ENCODE assay signal across 13 cellular contexts in the genomic region with DNA sequence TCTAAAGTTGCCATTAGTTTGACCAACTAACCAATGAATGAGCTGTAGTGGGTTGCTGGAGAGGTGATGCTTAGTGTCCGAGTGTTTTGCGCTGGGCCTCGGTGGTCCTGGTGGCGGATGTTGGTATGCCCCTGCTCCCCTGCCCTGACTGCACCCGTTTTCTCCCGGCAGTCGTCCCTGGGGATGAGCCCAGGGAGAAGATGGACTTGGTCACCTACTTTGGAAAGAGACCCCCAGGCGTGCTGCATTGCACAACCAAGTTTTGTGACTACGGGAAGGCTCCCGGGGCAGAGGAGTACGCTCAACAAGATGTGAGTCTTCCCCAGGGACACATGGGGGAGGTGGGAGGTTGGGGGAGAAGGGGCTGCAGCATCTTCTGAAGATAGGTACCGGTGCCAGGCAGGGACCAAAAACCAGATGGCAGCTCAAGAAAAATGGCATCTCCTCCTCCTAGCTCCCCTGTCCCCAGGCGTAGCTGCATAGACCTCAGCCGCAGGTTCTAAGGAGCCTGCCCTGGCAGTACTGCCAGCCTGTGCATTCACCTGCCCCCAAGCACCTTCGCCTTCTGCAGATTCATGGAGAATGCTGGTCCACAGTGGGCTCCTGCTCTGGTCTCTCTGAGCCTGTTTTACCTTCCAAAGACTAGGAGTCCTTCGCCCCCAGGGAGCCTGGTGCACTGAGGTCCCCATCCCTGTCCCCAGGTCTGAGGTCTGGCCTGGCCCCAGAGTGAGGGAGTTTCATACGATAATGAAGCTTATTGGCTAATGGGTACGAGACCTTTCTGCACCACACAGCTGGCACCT. TPM values are rescaled to one million over a fixed set of nuclear protein-coding genes. Genes with fewer than 3 reads are reported as not detected.
A peak's percentile ranks its signal among the peaks of the same experiment; 100 is the strongest.
DNase-seq lines count a peak whose midpoint lies in the region; ATAC-seq, FAIRE-seq and TF ChIP-seq lines count a peak whose summit lies in the region.
"Had no signal": no experiment of that assay in that cellular context is flagged by ENCODE, and none has a peak within 500 bp of the region (broad histone marks: within the 10 kb centered on the region; RNA-seq: fewer than 3 reads in every experiment).

No MANE protein-coding gene starts in this region.

- H3K36me3 ChIP-seq in subcutaneous abdominal adipose tissue (ENCODE audit: control insufficient read depth in 5 of 5, insufficient read depth in 5 of 5, low read length in 5 of 5) = peaks cover 4 to 76% (median 70%) of the 10 kb centered on the region in 5 donors

- H3K4me3 Mint-ChIP-seq in activated CD8-positive, alpha-beta T cell treated with anti-CD3 and anti-CD28 coated beads for 36 hours = no peak overlapping the region
- H3K4me3 Mint-ChIP-seq in activated CD8-positive, alpha-beta T cell treated with anti-CD3 and anti-CD28 coated beads, Interleukin-2, amount 10 ng/mL, durations not matched to agents 7 days and 5 days = no peak overlapping the region
- H3K4me3 Mint-ChIP-seq in mesothelial cell of epicardium = no peak overlapping the region
- H3K4me3 Mint-ChIP-seq: activated naive CD4-positive, alpha-beta T cell treated with anti-CD3 and anti-CD28 coated beads for 36 hours had no signal

- no peaks in the 10 kb centered on the region for H3K9me3 ChIP-seq in subcutaneous abdominal adipose tissue (ENCODE audit: control insufficient read depth in 5 of 5, low read length in 5 of 5)
- H3K9me3 ChIP-seq: transverse colon had no signal

- no peak overlapping the region for H3K9ac ChIP-seq in subcutaneous abdominal adipose tissue (ENCODE audit: low read length in 5 of 5)

- H3K4me1 ChIP-seq in subcutaneous abdominal adipose tissue (ENCODE audit: control insufficient read depth in 5 of 5, insufficient read depth in 5 of 5, low read length in 5 of 5) = peaks cover 7 to 56% (median 47%) of the 10 kb centered on the region in 5 donors

- in situ Hi-C loops in G401 (cut with HindIII; ENCODE audit: low sequenced_read_pairs) = no loop called here

- DNase-seq in activated CD8-positive, alpha-beta T cell treated with anti-CD3 and anti-CD28 coated beads for 36 hours = no peak
- no peak for DNase-seq in activated CD8-positive, alpha-beta T cell treated with anti-CD3 and anti-CD28 coated beads, Interleukin-2, amount 10 ng/mL, durations not matched to agents 7 days and 5 days
- DNase-seq in mesothelial cell of epicardium (ENCODE audit: low spot score in 2 of 2, unreplicated experiment in 2 of 2) (no peak), urothelium cell line (ENCODE audit: low spot score) (no peak), G401 (ENCODE audit: low spot score) (no peak)
- DNase-seq in activated CD4-positive, CD25-positive, alpha-beta regulatory T cell (lab: John Stamatoyannopoulos, UW) = no peak
- DNase-seq: 8988T; activated naive CD4-positive, alpha-beta T cell treated with anti-CD3 and anti-CD28 coated beads for 36 hours; NCI-H1105; transverse colon had no signal

- H3K4me3 ChIP-seq in subcutaneous abdominal adipose tissue (ENCODE audit: low read depth in 1 of 5, low read length in 5 of 5) = no peak overlapping the region
- H3K4me3 ChIP-seq: transverse colon had no signal

- no peak for ATAC-seq in activated CD8-positive, alpha-beta T cell treated with anti-CD3 and anti-CD28 coated beads for 36 hours
- ATAC-seq in activated CD8-positive, alpha-beta T cell treated with anti-CD3 and anti-CD28 coated beads, Interleukin-2, amount 10 ng/mL, durations not matched to agents 7 days and 5 days = no peak

- peak overlapping the region; percentile 91 for H3K27ac ChIP-seq in angular gyrus (ENCODE audit: low read depth, low read length)
- peak overlapping the region; percentile 35 for H3K27ac ChIP-seq in subcutaneous abdominal adipose tissue (ENCODE audit: low read depth, low read length)

- CTCF ChIA-PET in activated CD8-positive, alpha-beta T cell treated with anti-CD3 and anti-CD28 coated beads for 36 hours (lab: Charles Lee) = interaction anchor here (1.4 kb wide), 1 partner anchor 8 kb away, joined by 4 read pairs; no protein-coding TSS in a partner anchor
- CTCF ChIA-PET in activated CD8-positive, alpha-beta T cell treated with anti-CD3 and anti-CD28 coated beads, Interleukin-2, amount 10 ng/mL, durations not matched to agents 7 days and 5 days (lab: Charles Lee) = interaction anchor here (1.9 kb wide), 1 partner anchor 9 kb away, joined by 6 read pairs; no protein-coding TSS in a partner anchor

- POLR2A ChIA-PET in activated CD8-positive, alpha-beta T cell treated with anti-CD3 and anti-CD28 coated beads for 36 hours (lab: Charles Lee) = interaction anchor here (1.3 kb wide), 1 partner anchor 13 kb away, joined by 3 read pairs; no protein-coding TSS in a partner anchor
- POLR2A ChIA-PET in activated CD8-positive, alpha-beta T cell treated with anti-CD3 and anti-CD28 coated beads, Interleukin-2, amount 10 ng/mL, durations not matched to agents 7 days and 5 days (lab: Charles Lee) = interaction anchor here (0.6 to 2.2 kb wide), 2 partner anchors 10 to 99 kb away, joined by 3 to 6 read pairs; no protein-coding TSS in a partner anchor

- no peak for FAIRE-seq in urothelium cell line (lab: Jason Lieb, UNC)
- FAIRE-seq: G401.6 had no signal

- no peak for TF ChIP-seq CTCF in activated CD8-positive, alpha-beta T cell treated with anti-CD3 and anti-CD28 coated beads for 36 hours (IDR thresholded peaks at IDR 0.05)
- TF ChIP-seq CTCF in mesothelial cell of epicardium (IDR thresholded peaks at IDR 0.05; ENCODE audit: unreplicated experiment) = peak; percentile 15

- H3K27me3 Mint-ChIP-seq in activated CD8-positive, alpha-beta T cell treated with anti-CD3 and anti-CD28 coated beads for 36 hours = no peaks in the 10 kb centered on the region
- H3K27me3 Mint-ChIP-seq in activated CD8-positive, alpha-beta T cell treated with anti-CD3 and anti-CD28 coated beads, Interleukin-2, amount 10 ng/mL, durations not matched to agents 7 days and 5 days (ENCODE audit: low read depth) = no peaks in the 10 kb centered on the region
- no peaks in the 10 kb centered on the region for H3K27me3 Mint-ChIP-seq in mesothelial cell of epicardium (ENCODE audit: low read depth)

- H3K27me3 ChIP-seq in subcutaneous abdominal adipose tissue (ENCODE audit: control insufficient read depth in 5 of 5, insufficient read depth in 4 of 5, low read length in 5 of 5) = no peaks in the 10 kb centered on the region
- H3K27me3 ChIP-seq: transverse colon had no signal

- peaks cover 29% of the 10 kb centered on the region for H3K4me1 Mint-ChIP-seq in activated CD8-positive, alpha-beta T cell treated with anti-CD3 and anti-CD28 coated beads for 36 hours (ENCODE audit: low read depth)
- peaks cover 28% of the 10 kb centered on the region for H3K4me1 Mint-ChIP-seq in activated CD8-positive, alpha-beta T cell treated with anti-CD3 and anti-CD28 coated beads, Interleukin-2, amount 10 ng/mL, durations not matched to agents 7 days and 5 days (ENCODE audit: low read depth)
- H3K4me1 Mint-ChIP-seq in mesothelial cell of epicardium = peaks cover 12% of the 10 kb centered on the region

- no peaks in the 10 kb centered on the region for H3K9me3 Mint-ChIP-seq in activated CD8-positive, alpha-beta T cell treated with anti-CD3 and anti-CD28 coated beads for 36 hours
- no peaks in the 10 kb centered on the region for H3K9me3 Mint-ChIP-seq in activated CD8-positive, alpha-beta T cell treated with anti-CD3 and anti-CD28 coated beads, Interleukin-2, amount 10 ng/mL, durations not matched to agents 7 days and 5 days (ENCODE audit: insufficient read depth)
- no peaks in the 10 kb centered on the region for H3K9me3 Mint-ChIP-seq in mesothelial cell of epicardium
- H3K9me3 Mint-ChIP-seq: activated naive CD4-positive, alpha-beta T cell treated with anti-CD3 and anti-CD28 coated beads for 36 hours had no signal

- H3K36me3 Mint-ChIP-seq in activated CD8-positive, alpha-beta T cell treated with anti-CD3 and anti-CD28 coated beads for 36 hours (ENCODE audit: low read depth) = peaks cover 29% of the 10 kb centered on the region
- peaks cover 65% of the 10 kb centered on the region for H3K36me3 Mint-ChIP-seq in activated CD8-positive, alpha-beta T cell treated with anti-CD3 and anti-CD28 coated beads, Interleukin-2, amount 10 ng/mL, durations not matched to agents 7 days and 5 days (ENCODE audit: low read depth)
- peaks cover 29% of the 10 kb centered on the region for H3K36me3 Mint-ChIP-seq in mesothelial cell of epicardium

- intact Hi-C loops in activated CD8-positive, alpha-beta T cell treated with anti-CD3 and anti-CD28 coated beads for 36 hours (cut with micrococcal nuclease) = no loop called here

- peak overlapping the region; percentile 0 for H3K27ac Mint-ChIP-seq in activated CD8-positive, alpha-beta T cell treated with anti-CD3 and anti-CD28 coated beads for 36 hours
- H3K27ac Mint-ChIP-seq in activated CD8-positive, alpha-beta T cell treated with anti-CD3 and anti-CD28 coated beads, Interleukin-2, amount 10 ng/mL, durations not matched to agents 7 days and 5 days = no peak overlapping the region
- no peak overlapping the region for H3K27ac Mint-ChIP-seq in mesothelial cell of epicardium

RNA-seq across cellular contexts. Expression of gene CNP, which starts 5.3 kb away (rescaled TPM):
- 10 to 100 TPM; 50.1 to 54.5 TPM for total RNA-seq in activated CD8-positive, alpha-beta T cell treated with anti-CD3 and anti-CD28 coated beads for 36 hours
- total RNA-seq in activated CD8-positive, alpha-beta T cell treated with anti-CD3 and anti-CD28 coated beads, Interleukin-2, amount 10 ng/mL, durations not matched to agents 7 days and 5 days = 10 to 100 TPM; 93.4 to 94.6 TPM
- total RNA-seq in mesothelial cell of epicardium = 67.6 to 70.2 TPM (median 68.1 TPM) in 3 replicates
- total RNA-seq in G401 (2014; rRNA removed; shearing (Covaris generic)) = 55.4 and 76.7 TPM in 2 replicates

RNA-seq across cellular contexts. Expression of gene ODAD4, which starts 41.5 kb away (rescaled TPM):
- total RNA-seq in activated CD8-positive, alpha-beta T cell treated with anti-CD3 and anti-CD28 coated beads for 36 hours = 1 to 10 TPM in 1 of 2 experiments, under 1 TPM in 1; 0.81 to 1.4 TPM
- under 1 TPM; 0.89 to 0.97 TPM for total RNA-seq in activated CD8-positive, alpha-beta T cell treated with anti-CD3 and anti-CD28 coated beads, Interleukin-2, amount 10 ng/mL, durations not matched to agents 7 days and 5 days
- total RNA-seq in mesothelial cell of epicardium = 1.3 to 2.1 TPM (median 1.7 TPM) in 3 replicates
- 1.7 TPM in 1 of 2 replicates, not detected in the other for total RNA-seq in G401 (2014; rRNA removed; shearing (Covaris generic))

RNA-seq across cellular contexts. Expression of gene DNAJC7, which starts 45.3 kb away (rescaled TPM):
- 10 to 100 TPM; 86.7 to 90.3 TPM for total RNA-seq in activated CD8-positive, alpha-beta T cell treated with anti-CD3 and anti-CD28 coated beads for 36 hours
- total RNA-seq in activated CD8-positive, alpha-beta T cell treated with anti-CD3 and anti-CD28 coated beads, Interleukin-2, amount 10 ng/mL, durations not matched to agents 7 days and 5 days = 10 to 100 TPM; 86.1 to 99.8 TPM
- total RNA-seq in mesothelial cell of epicardium = 97.2 to 103 TPM (median 97.7 TPM) in 3 replicates
- total RNA-seq in G401 (2014; rRNA removed; shearing (Covaris generic)) = 148 and 158 TPM in 2 replicates

RNA-seq across cellular contexts. Expression of gene NKIRAS2, which starts 48.0 kb away (rescaled TPM):
- total RNA-seq in activated CD8-positive, alpha-beta T cell treated with anti-CD3 and anti-CD28 coated beads for 36 hours = 10 to 100 TPM; 13.8 to 15.0 TPM
- total RNA-seq in activated CD8-positive, alpha-beta T cell treated with anti-CD3 and anti-CD28 coated beads, Interleukin-2, amount 10 ng/mL, durations not matched to agents 7 days and 5 days = 10 to 100 TPM; 25.7 to 26.2 TPM
- 47.2 to 49.6 TPM (median 48.1 TPM) in 3 replicates for total RNA-seq in mesothelial cell of epicardium
- 42.6 and 65.5 TPM in 2 replicates for total RNA-seq in G401 (2014; rRNA removed; shearing (Covaris generic))

RNA-seq across cellular contexts. Expression of gene ACLY, which starts 53.2 kb away (rescaled TPM):
- total RNA-seq in activated CD8-positive, alpha-beta T cell treated with anti-CD3 and anti-CD28 coated beads for 36 hours = 100 to 1,000 TPM; 185 to 186 TPM
- 100 to 1,000 TPM; 177 to 185 TPM for total RNA-seq in activated CD8-positive, alpha-beta T cell treated with anti-CD3 and anti-CD28 coated beads, Interleukin-2, amount 10 ng/mL, durations not matched to agents 7 days and 5 days
- 126 to 133 TPM (median 130 TPM) in 3 replicates for total RNA-seq in mesothelial cell of epicardium
- 193 and 255 TPM in 2 replicates for total RNA-seq in G401 (2014; rRNA removed; shearing (Covaris generic))
